Comparison of ENCODE assay signal across 26 cellular contexts in genomic region chr2:131081190-131081589, GRCh38. TPM values are rescaled to one million over a fixed set of nuclear protein-coding genes. Genes with fewer than 3 reads are reported as not detected.
A peak's percentile ranks its signal among the peaks of the same experiment; 100 is the strongest.
DNase-seq lines count a peak whose midpoint lies in the region; ATAC-seq and TF ChIP-seq lines count a peak whose summit lies in the region.
"Had no signal": no experiment of that assay in that cellular context is flagged by ENCODE, and none has a peak within 500 bp of the region (broad histone marks: within the 10 kb centered on the region; RNA-seq: fewer than 3 reads in every experiment).

No MANE protein-coding gene starts in this region.

- TF ChIP-seq CTCF in MCF 10A (IDR thresholded peaks at IDR 0.05; ENCODE audit: unreplicated experiment) = no peak
- TF ChIP-seq CTCF in breast epithelium (IDR thresholded peaks at IDR 0.05) = no peak
- no peak for TF ChIP-seq CTCF in WTC11 (IDR thresholded peaks at IDR 0.05)
- no peak for TF ChIP-seq CTCF in glutamatergic neuron (IDR thresholded peaks at IDR 0.05; ENCODE audit: partially characterized antibody, unreplicated experiment)
- no peak for TF ChIP-seq CTCF in smooth muscle cell (IDR thresholded peaks at IDR 0.05; ENCODE audit: borderline replicate concordance, insufficient read depth, poor library complexity, severe bottlenecking)

- H3K4me2 ChIP-seq in smooth muscle cell = peak overlapping the region; percentile 28
- H3K4me2 ChIP-seq: SK-N-SH had no signal

- 56% methylated on average over 4 of the region's 4 CpGs for WGBS in smooth muscle cell (ENCODE audit: low lambda C conversion rate)

- CTCF ChIA-PET in MCF 10A (lab: Yijun Ruan, JAX) = interaction anchor here (0.6 to 1.2 kb wide), 4 partner anchors 12 to 284 kb away, joined by 3 to 5 read pairs (median 4); partner anchors contain the start of gene FAM168B
- CTCF ChIA-PET in WTC11 (lab: Charles Lee) = no interaction called here
- CTCF ChIA-PET in activated naive CD4-positive, alpha-beta T cell treated with anti-CD3 and anti-CD28 coated beads, Interleukin-2, amount 10 ng/mL, durations not matched to agents 7 days and 5 days (lab: Charles Lee) = no interaction called here
- CTCF ChIA-PET in activated CD4-positive, alpha-beta memory T cell treated with anti-CD3 and anti-CD28 coated beads, Interleukin-2, amount 10 ng/mL, durations not matched to agents 7 days and 5 days (lab: Charles Lee) = no interaction called here

- no peak for ATAC-seq in WTC11
- ATAC-seq: left ventricle myocardium superior; naive thymus-derived CD4-positive, alpha-beta T cell had no signal

- H3K27ac ChIP-seq in breast epithelium (no peak overlapping the region), smooth muscle cell (ENCODE audit: low read depth) (peak overlapping the region; percentile 53)
- H3K27ac ChIP-seq: spleen had no signal

- H4K20me1 ChIP-seq in smooth muscle cell (ENCODE audit: low read depth) = peaks cover 100% of the 10 kb centered on the region

- no peaks in the 10 kb centered on the region for H3K36me3 ChIP-seq in breast epithelium
- H3K36me3 ChIP-seq in smooth muscle cell (ENCODE audit: low read depth) = no peaks in the 10 kb centered on the region

- H3K9ac ChIP-seq in smooth muscle cell (ENCODE audit: low read depth) = no peak overlapping the region
- H3K9ac ChIP-seq: SK-N-SH had no signal

- H3K4me1 Mint-ChIP-seq in MCF 10A (ENCODE audit: insufficient read depth, unreplicated experiment) (peaks cover 8% of the 10 kb centered on the region), WTC11 (peaks cover 20% of the 10 kb centered on the region), glutamatergic neuron (ENCODE audit: low read depth, unreplicated experiment) (peaks cover 17% of the 10 kb centered on the region)
- H3K4me1 Mint-ChIP-seq in activated naive CD4-positive, alpha-beta T cell treated with anti-CD3 and anti-CD28 coated beads, Interleukin-2, amount 10 ng/mL, durations not matched to agents 7 days and 5 days = peaks cover 34% of the 10 kb centered on the region
- H3K4me1 Mint-ChIP-seq in activated CD4-positive, alpha-beta memory T cell treated with anti-CD3 and anti-CD28 coated beads, Interleukin-2, amount 10 ng/mL, durations not matched to agents 7 days and 5 days = peaks cover 33% of the 10 kb centered on the region

- no peak overlapping the region for H3K4me3 Mint-ChIP-seq in MCF 10A (ENCODE audit: unreplicated experiment)
- no peak overlapping the region for H3K4me3 Mint-ChIP-seq in WTC11
- no peak overlapping the region for H3K4me3 Mint-ChIP-seq in glutamatergic neuron (ENCODE audit: unreplicated experiment)
- no peak overlapping the region for H3K4me3 Mint-ChIP-seq in activated naive CD4-positive, alpha-beta T cell treated with anti-CD3 and anti-CD28 coated beads, Interleukin-2, amount 10 ng/mL, durations not matched to agents 7 days and 5 days
- no peak overlapping the region for H3K4me3 Mint-ChIP-seq in activated CD4-positive, alpha-beta memory T cell treated with anti-CD3 and anti-CD28 coated beads, Interleukin-2, amount 10 ng/mL, durations not matched to agents 7 days and 5 days
- H3K4me3 Mint-ChIP-seq: activated naive CD8-positive, alpha-beta T cell; central memory CD8-positive, alpha-beta T cell; dendritic cell treated with granulocyte-macrophage colony-stimulating factor and Interleukin-4, amounts not matched to agents 40 ng/mL and 50 ng/mL, for 4 days; naive thymus-derived CD4-positive, alpha-beta T cell; type B pancreatic cell had no signal

- H3K36me3 Mint-ChIP-seq in MCF 10A (ENCODE audit: insufficient read depth, unreplicated experiment) = peaks cover 92% of the 10 kb centered on the region
- peaks cover 78% of the 10 kb centered on the region for H3K36me3 Mint-ChIP-seq in WTC11
- H3K36me3 Mint-ChIP-seq in glutamatergic neuron (ENCODE audit: unreplicated experiment) = peaks cover 1% of the 10 kb centered on the region
- H3K36me3 Mint-ChIP-seq in activated naive CD4-positive, alpha-beta T cell treated with anti-CD3 and anti-CD28 coated beads, Interleukin-2, amount 10 ng/mL, durations not matched to agents 7 days and 5 days = peaks cover 56% of the 10 kb centered on the region
- H3K36me3 Mint-ChIP-seq in activated CD4-positive, alpha-beta memory T cell treated with anti-CD3 and anti-CD28 coated beads, Interleukin-2, amount 10 ng/mL, durations not matched to agents 7 days and 5 days (ENCODE audit: low read depth) = peaks cover 71% of the 10 kb centered on the region

- peaks cover 91% of the 10 kb centered on the region for H3K79me2 ChIP-seq in smooth muscle cell (ENCODE audit: low read depth)

- peak overlapping the region; percentile 16 for H3K27ac Mint-ChIP-seq in MCF 10A (ENCODE audit: low read depth, unreplicated experiment)
- H3K27ac Mint-ChIP-seq in WTC11 = 0 out of 2 replicates have a peak overlapping the region, but pooled peaks have one; percentile 61
- peak overlapping the region; percentile 1 for H3K27ac Mint-ChIP-seq in glutamatergic neuron (ENCODE audit: unreplicated experiment)
- H3K27ac Mint-ChIP-seq in activated naive CD4-positive, alpha-beta T cell treated with anti-CD3 and anti-CD28 coated beads, Interleukin-2, amount 10 ng/mL, durations not matched to agents 7 days and 5 days = no peak overlapping the region
- H3K27ac Mint-ChIP-seq in activated CD4-positive, alpha-beta memory T cell treated with anti-CD3 and anti-CD28 coated beads, Interleukin-2, amount 10 ng/mL, durations not matched to agents 7 days and 5 days = no peak overlapping the region
- H3K27ac Mint-ChIP-seq: type B pancreatic cell had no signal

- H3K27me3 Mint-ChIP-seq in MCF 10A (ENCODE audit: insufficient read depth, unreplicated experiment) = no peaks in the 10 kb centered on the region
- H3K27me3 Mint-ChIP-seq in WTC11 (ENCODE audit: low read depth) = no peaks in the 10 kb centered on the region
- no peaks in the 10 kb centered on the region for H3K27me3 Mint-ChIP-seq in glutamatergic neuron (ENCODE audit: unreplicated experiment)
- no peaks in the 10 kb centered on the region for H3K27me3 Mint-ChIP-seq in activated naive CD4-positive, alpha-beta T cell treated with anti-CD3 and anti-CD28 coated beads, Interleukin-2, amount 10 ng/mL, durations not matched to agents 7 days and 5 days
- H3K27me3 Mint-ChIP-seq in activated CD4-positive, alpha-beta memory T cell treated with anti-CD3 and anti-CD28 coated beads, Interleukin-2, amount 10 ng/mL, durations not matched to agents 7 days and 5 days = no peaks in the 10 kb centered on the region
- H3K27me3 Mint-ChIP-seq: activated naive CD8-positive, alpha-beta T cell; central memory CD8-positive, alpha-beta T cell; dendritic cell treated with granulocyte-macrophage colony-stimulating factor and Interleukin-4, amounts not matched to agents 40 ng/mL and 50 ng/mL, for 4 days; naive thymus-derived CD4-positive, alpha-beta T cell; type B pancreatic cell had no signal

- H3K9me3 ChIP-seq in breast epithelium (no peaks in the 10 kb centered on the region), smooth muscle cell (replicated peaks; ENCODE audit: low read depth) (no peaks in the 10 kb centered on the region)
- H3K9me3 ChIP-seq: BLaER1 treated with 17β-estradiol and CSF1 and Interleukin-3, amounts not matched to agents 10 nM and 100 nM; SK-N-SH; spleen had no signal

- intact Hi-C loops in MCF 10A (cut with micrococcal nuclease) (no loop called here), breast epithelium (cut with DNase I; ENCODE audit: low total_unique reads) (no loop called here)

- no peaks in the 10 kb centered on the region for H3K9me3 Mint-ChIP-seq in MCF 10A (ENCODE audit: unreplicated experiment)
- H3K9me3 Mint-ChIP-seq in WTC11 = no peaks in the 10 kb centered on the region
- no peaks in the 10 kb centered on the region for H3K9me3 Mint-ChIP-seq in glutamatergic neuron (ENCODE audit: unreplicated experiment)
- H3K9me3 Mint-ChIP-seq in activated naive CD4-positive, alpha-beta T cell treated with anti-CD3 and anti-CD28 coated beads, Interleukin-2, amount 10 ng/mL, durations not matched to agents 7 days and 5 days = no peaks in the 10 kb centered on the region
- no peaks in the 10 kb centered on the region for H3K9me3 Mint-ChIP-seq in activated CD4-positive, alpha-beta memory T cell treated with anti-CD3 and anti-CD28 coated beads, Interleukin-2, amount 10 ng/mL, durations not matched to agents 7 days and 5 days
- H3K9me3 Mint-ChIP-seq: central memory CD8-positive, alpha-beta T cell; dendritic cell treated with granulocyte-macrophage colony-stimulating factor and Interleukin-4, amounts not matched to agents 40 ng/mL and 50 ng/mL, for 4 days; type B pancreatic cell had no signal

- no peak overlapping the region for H2AFZ ChIP-seq in smooth muscle cell (ENCODE audit: low read depth)

- H3K4me3 ChIP-seq in breast epithelium (no peak overlapping the region), smooth muscle cell (no peak overlapping the region)
- H3K4me3 ChIP-seq: BLaER1 treated with 17β-estradiol and CSF1 and Interleukin-3, amounts not matched to agents 10 nM and 100 nM; spleen had no signal

- TF ChIP-seq POLR2A in breast epithelium (IDR thresholded peaks at IDR 0.05) = no peak

- H3K27me3 ChIP-seq in breast epithelium (no peaks in the 10 kb centered on the region), smooth muscle cell (ENCODE audit: low read depth) (no peaks in the 10 kb centered on the region)
- H3K27me3 ChIP-seq: BLaER1 treated with 17β-estradiol and CSF1 and Interleukin-3, amounts not matched to agents 10 nM and 100 nM; spleen had no signal

- peaks cover 36% of the 10 kb centered on the region for H3F3A ChIP-seq in smooth muscle cell (ENCODE audit: low read depth)

- H3K4me1 ChIP-seq in breast epithelium (no peaks in the 10 kb centered on the region), smooth muscle cell (ENCODE audit: low read depth) (peaks cover 14% of the 10 kb centered on the region)

- DNase-seq in MCF 10A (ENCODE audit: unreplicated experiment) (no peak), breast epithelium (ENCODE audit: low spot score in 2 of 2) (no peak), WTC11 (ENCODE audit: low spot score) (no peak), glutamatergic neuron (no peak), smooth muscle cell (lab: John Stamatoyannopoulos, UW; ENCODE audit: unreplicated experiment) (no peak), DMS153 treated with DMSO at 0.1 percent for 48 hours (lab: John Stamatoyannopoulos, UW; ENCODE audit: unreplicated experiment) (no peak)
- DNase-seq in activated naive CD4-positive, alpha-beta T cell treated with anti-CD3 and anti-CD28 coated beads, Interleukin-2, amount 10 ng/mL, durations not matched to agents 7 days and 5 days = no peak
- DNase-seq in activated CD4-positive, alpha-beta memory T cell treated with anti-CD3 and anti-CD28 coated beads, Interleukin-2, amount 10 ng/mL, durations not matched to agents 7 days and 5 days = no peak
- DNase-seq: activated CD4-positive, alpha-beta T cell treated with anti-CD3 and anti-CD28 coated beads for 48 hours; DMS79 treated with DMSO at 0.1 percent for 48 hours; islet precursor cell; Kasumi-1; left ventricle myocardium superior; midbrain; naive thymus-derived CD4-positive, alpha-beta T cell; NCI-H1048; NCI-H1694; retina; SK-N-SH; spleen; stimulated activated CD4-positive, alpha-beta T cell treated with anti-CD3 and anti-CD28 coated beads, Interleukin-2, amount 100 ng/mL, for 48 hours had no signal

- POLR2A ChIA-PET in MCF 10A (lab: Yijun Ruan, JAX) (interaction anchor here (1.2 kb wide), 1 partner anchor 9 kb away, joined by 4 read pairs; no protein-coding TSS in a partner anchor), WTC11 (lab: Charles Lee) (interaction anchor here (1.0 to 1.6 kb wide), 2 partner anchors 10 to 12 kb away, joined by 4 to 6 read pairs; partner anchors contain the start of gene FAM168B)
- POLR2A ChIA-PET in activated CD4-positive, alpha-beta memory T cell treated with anti-CD3 and anti-CD28 coated beads, Interleukin-2, amount 10 ng/mL, durations not matched to agents 7 days and 5 days (lab: Charles Lee) = interaction anchor here (0.8 kb wide), 1 partner anchor 11 kb away, joined by 3 read pairs; no protein-coding TSS in a partner anchor

- TSS peak; percentile 6 for BruUV-seq in MCF 10A (replicated peaks; lab: Mats Ljungman, UMichigan)

RNA-seq across cellular contexts. Expression of gene FAM168B, which starts 12.1 kb away (rescaled TPM):
- total RNA-seq in MCF 10A (2022) = 159 and 172 TPM in 2 replicates
- 100 to 1,000 TPM in 2 of 3 donors, 10 to 100 TPM in 1; 69.2 to 122 (median 111) TPM for total RNA-seq in breast epithelium
- total RNA-seq in WTC11 (2021) = 63.9 to 74.9 TPM (median 68.7 TPM) in 3 replicates
- 118 TPM for total RNA-seq in glutamatergic neuron (ENCODE audit: unreplicated experiment)
- total RNA-seq in smooth muscle cell = 113 and 117 TPM in 2 replicates
- polyA plus RNA-seq in smooth muscle cell = 46.6 and 54.1 TPM in 2 replicates
- 10 to 100 TPM; 44.4 to 44.5 TPM for total RNA-seq in activated CD4-positive, alpha-beta memory T cell treated with anti-CD3 and anti-CD28 coated beads, Interleukin-2, amount 10 ng/mL, durations not matched to agents 7 days and 5 days

RNA-seq across cellular contexts. Expression of gene PLEKHB2, which starts 23.9 kb away (rescaled TPM):
- total RNA-seq in MCF 10A (2022) = 57.6 and 78.1 TPM in 2 replicates
- 10 to 100 TPM; 47.4 to 75.4 (median 73.6) TPM for total RNA-seq in breast epithelium
- 62.1 to 65.6 TPM (median 63.1 TPM) in 3 replicates for total RNA-seq in WTC11 (2021)
- total RNA-seq in glutamatergic neuron (ENCODE audit: unreplicated experiment) = 42.4 TPM
- 33.6 and 51.2 TPM in 2 replicates for total RNA-seq in smooth muscle cell
- 25.7 and 32.5 TPM in 2 replicates for polyA plus RNA-seq in smooth muscle cell
- 10 to 100 TPM; 72.0 to 73.0 TPM for total RNA-seq in activated CD4-positive, alpha-beta memory T cell treated with anti-CD3 and anti-CD28 coated beads, Interleukin-2, amount 10 ng/mL, durations not matched to agents 7 days and 5 days

Comparison
In these comparisons a context has a peak if more than half of its experiments do, and no peak if none do; other contexts are left out.
1. H3K27ac Mint-ChIP-seq: peak in MCF 10A (single experiment), WTC11 (single experiment) and glutamatergic neuron (single experiment); none in activated naive CD4-positive, alpha-beta T cell treated with anti-CD3 and anti-CD28 coated beads, Interleukin-2, amount 10 ng/mL, durations not matched to agents 7 days and 5 days (single experiment) and activated CD4-positive, alpha-beta memory T cell treated with anti-CD3 and anti-CD28 coated beads, Interleukin-2, amount 10 ng/mL, durations not matched to agents 7 days and 5 days (single experiment).